In genomic region chr10:42753507-42754154, GRCh38 we compare ENCODE assay signal across 7 cellular contexts. TPM values are rescaled to one million over a fixed set of nuclear protein-coding genes. Genes with fewer than 3 reads are reported as not detected.
DNase-seq lines count a peak whose midpoint lies in the region; ATAC-seq and TF ChIP-seq lines count a peak whose summit lies in the region.

No MANE protein-coding gene starts in this region.

- H2AFZ ChIP-seq in parathyroid adenoma: peak overlapping the region; percentile 97

- ATAC-seq in GM18868 (IDR thresholded peaks at IDR 0.05; ENCODE audit: unreplicated experiment): peak; percentile 9
- no peak for ATAC-seq in GM21447 (IDR thresholded peaks at IDR 0.05; ENCODE audit: unreplicated experiment)

- H3K36me3 ChIP-seq in parathyroid adenoma (ENCODE audit: control insufficient read depth, insufficient read depth, low read length): no peaks in the 10 kb centered on the region

- H3K79me2 ChIP-seq in parathyroid adenoma: no peaks in the 10 kb centered on the region

- no peak for TF ChIP-seq CTCF in fibroblast of villous mesenchyme (IDR thresholded peaks at IDR 0.05; ENCODE audit: insufficient read depth, low read depth, low read length)
- TF ChIP-seq CTCF in parathyroid adenoma (IDR thresholded peaks at IDR 0.05): no peak

- peak overlapping the region; percentile 63 for H3K27ac ChIP-seq in parathyroid adenoma

- H3K4me3 ChIP-seq in fibroblast of villous mesenchyme (ENCODE audit: low read depth, low read length) (peak overlapping the region; percentile 59), parathyroid adenoma (ENCODE audit: low read depth, low read length) (peak overlapping the region; percentile 51)

- H3K4me1 ChIP-seq in parathyroid adenoma: peaks cover 6% of the 10 kb centered on the region

- H3K27me3 ChIP-seq in parathyroid adenoma (ENCODE audit: control insufficient read depth, insufficient read depth, low read length): no peaks in the 10 kb centered on the region

- DNase-seq in SW480 (ENCODE audit: low spot score): peak; percentile 16
- DNase-seq in fibroblast of villous mesenchyme (ENCODE audit: low read depth): no peak
- no peak for DNase-seq in mucosa of gallbladder (ENCODE audit: low spot score)
- DNase-seq in activated gamma-delta T cell treated with Interleukin-2 at 50 U/mL for 16 hours: no peak

- no peaks in the 10 kb centered on the region for H3K9me3 ChIP-seq in parathyroid adenoma (ENCODE audit: control insufficient read depth, low read length)

- peak overlapping the region; percentile 81 for H3K4me2 ChIP-seq in parathyroid adenoma (ENCODE audit: low read length)

- H3K9ac ChIP-seq in parathyroid adenoma: peak overlapping the region; percentile 69

RNA-seq across cellular contexts. Expression of gene BMS1, which starts 29.0 kb away (rescaled TPM):
- total RNA-seq in fibroblast of villous mesenchyme (17.7 and 21.2 TPM in 2 replicates), mucosa of gallbladder (10.4 TPM)
